Comparison of ENCODE assay signal across 21 cellular contexts in genomic region chr2:54512663-54513363, GRCh38. TPM values are rescaled to one million over a fixed set of nuclear protein-coding genes. Genes with fewer than 3 reads are reported as not detected.
A peak's percentile ranks its signal among the peaks of the same experiment; 100 is the strongest.
DNase-seq lines count a peak whose midpoint lies in the region; ATAC-seq and TF ChIP-seq lines count a peak whose summit lies in the region.
"Had no signal": no experiment of that assay in that cellular context is flagged by ENCODE, and none has a peak within 500 bp of the region (broad histone marks: within the 10 kb centered on the region; RNA-seq: fewer than 3 reads in every experiment).

No MANE protein-coding gene starts in this region.

- no peaks in the 10 kb centered on the region for H3F3A ChIP-seq in OCI-LY1 (ENCODE audit: insufficient read depth, low read length)

- H3K36me3 Mint-ChIP-seq in activated CD4-positive, alpha-beta T cell treated with anti-CD3 and anti-CD28 coated beads, Interleukin-2, amount 10 ng/mL, durations not matched to agents 24 days and 14 days (ENCODE audit: low read depth) = no peaks in the 10 kb centered on the region
- H3K36me3 Mint-ChIP-seq: CD8-positive, alpha-beta T cell; neural progenitor cell; stimulated activated naive B cell treated with anti-CD40 and anti-IgM and Interleukin-4, amounts not matched to agents 10 μg/mL and 1 μg/mL and 100 μg/mL, for 72 hours had no signal

- intact Hi-C loops in activated CD4-positive, alpha-beta T cell treated with anti-CD3 and anti-CD28 coated beads, Interleukin-2, amount 10 ng/mL, durations not matched to agents 24 days and 14 days (cut with micrococcal nuclease) = no loop called here

- H3K27me3 Mint-ChIP-seq in activated CD4-positive, alpha-beta T cell treated with anti-CD3 and anti-CD28 coated beads, Interleukin-2, amount 10 ng/mL, durations not matched to agents 24 days and 14 days = peaks cover 14% of the 10 kb centered on the region
- H3K27me3 Mint-ChIP-seq: stimulated activated naive B cell treated with anti-CD40 and anti-IgM and Interleukin-4, amounts not matched to agents 10 μg/mL and 1 μg/mL and 100 μg/mL, for 72 hours had no signal

- H3K4me2 ChIP-seq in BLaER1 (peak overlapping the region; percentile 18), OCI-LY1 (ENCODE audit: low read length) (0 out of 2 replicates have a peak overlapping the region, but pooled peaks have one; percentile 18)
- H3K4me2 ChIP-seq: neural progenitor cell had no signal

- no peaks in the 10 kb centered on the region for H3K79me2 ChIP-seq in OCI-LY1 (ENCODE audit: insufficient read depth, low read length)

- H3K36me3 ChIP-seq in BLaER1 (no peaks in the 10 kb centered on the region), OCI-LY1 (ENCODE audit: insufficient read depth, low read length) (no peaks in the 10 kb centered on the region), lung (ENCODE audit: control insufficient read depth in 2 of 2, insufficient read depth in 2 of 2, low read length in 2 of 2) (peaks cover 0 to 2% of the 10 kb centered on the region in 2 donors)
- H3K36me3 ChIP-seq: colonic mucosa, neural progenitor cell, tibial nerve had no signal

- H3K9ac ChIP-seq in BLaER1 = no peak overlapping the region
- no peak overlapping the region for H3K9ac ChIP-seq in OCI-LY1 (ENCODE audit: low read length)
- H3K9ac ChIP-seq: neural progenitor cell had no signal

- no peak overlapping the region for H3K27ac Mint-ChIP-seq in activated CD4-positive, alpha-beta T cell treated with anti-CD3 and anti-CD28 coated beads, Interleukin-2, amount 10 ng/mL, durations not matched to agents 24 days and 14 days
- H3K27ac Mint-ChIP-seq: activated naive CD4-positive, alpha-beta T cell treated with anti-CD3 and anti-CD28 coated beads for 36 hours; CD8-positive, alpha-beta T cell; neural progenitor cell; stimulated activated naive B cell treated with anti-CD40 and anti-IgM and Interleukin-4, amounts not matched to agents 10 μg/mL and 1 μg/mL and 100 μg/mL, for 72 hours had no signal

- H3K27ac ChIP-seq in BLaER1 (no peak overlapping the region), OCI-LY1 (ENCODE audit: low read depth, low read length, poor library complexity, severe bottlenecking) (no peak overlapping the region), lung (ENCODE audit: low read depth in 1 of 2, low read length in 1 of 2) (peak overlapping the region; percentile 5 to 33)
- H3K27ac ChIP-seq: colonic mucosa, neural progenitor cell had no signal

- H3K27me3 ChIP-seq in BLaER1 (no peaks in the 10 kb centered on the region), OCI-LY1 (ENCODE audit: insufficient read depth, low read length) (no peaks in the 10 kb centered on the region), lung (ENCODE audit: control insufficient read depth, insufficient read depth) (no peaks in the 10 kb centered on the region)
- H3K27me3 ChIP-seq: colonic mucosa, neural progenitor cell, tibial nerve had no signal

- H3K9me3 ChIP-seq in BLaER1 (peaks cover 12% of the 10 kb centered on the region), OCI-LY1 (ENCODE audit: low read length) (no peaks in the 10 kb centered on the region), lung (ENCODE audit: control insufficient read depth in 2 of 2, insufficient read depth in 1 of 2, low read length in 1 of 2) (no peaks in the 10 kb centered on the region)
- H3K9me3 ChIP-seq: colonic mucosa, tibial nerve had no signal

- WGBS in lung, 2 donors = 81 to 83% methylated on average over 4 of the region's 4 CpGs

- TF ChIP-seq CTCF in OCI-LY1 (IDR thresholded peaks at IDR 0.05; ENCODE audit: low read length) (no peak), lung (IDR thresholded peaks at IDR 0.05; ENCODE audit: control extremely low read depth, extremely low read depth) (no peak)

- H3K4me3 ChIP-seq in BLaER1 (no peak overlapping the region), OCI-LY1 (ENCODE audit: low read depth, low read length, poor library complexity, severe bottlenecking) (no peak overlapping the region), lung (no peak overlapping the region)
- H3K4me3 ChIP-seq: colonic mucosa, neural progenitor cell, tibial nerve had no signal

- H3K4me1 Mint-ChIP-seq in activated CD4-positive, alpha-beta T cell treated with anti-CD3 and anti-CD28 coated beads, Interleukin-2, amount 10 ng/mL, durations not matched to agents 24 days and 14 days = peaks cover 4% of the 10 kb centered on the region
- H3K4me1 Mint-ChIP-seq: stimulated activated naive B cell treated with anti-CD40 and anti-IgM and Interleukin-4, amounts not matched to agents 10 μg/mL and 1 μg/mL and 100 μg/mL, for 72 hours had no signal

- H3K4me3 Mint-ChIP-seq in activated CD4-positive, alpha-beta T cell treated with anti-CD3 and anti-CD28 coated beads, Interleukin-2, amount 10 ng/mL, durations not matched to agents 24 days and 14 days = no peak overlapping the region
- H3K4me3 Mint-ChIP-seq: activated naive CD4-positive, alpha-beta T cell treated with anti-CD3 and anti-CD28 coated beads for 36 hours; CD8-positive, alpha-beta T cell; neural progenitor cell; stimulated activated naive B cell treated with anti-CD40 and anti-IgM and Interleukin-4, amounts not matched to agents 10 μg/mL and 1 μg/mL and 100 μg/mL, for 72 hours had no signal

- no peaks in the 10 kb centered on the region for H3K9me3 Mint-ChIP-seq in activated CD4-positive, alpha-beta T cell treated with anti-CD3 and anti-CD28 coated beads, Interleukin-2, amount 10 ng/mL, durations not matched to agents 24 days and 14 days
- H3K9me3 Mint-ChIP-seq: activated naive CD4-positive, alpha-beta T cell treated with anti-CD3 and anti-CD28 coated beads for 36 hours; CD8-positive, alpha-beta T cell; neural progenitor cell; stimulated activated naive B cell treated with anti-CD40 and anti-IgM and Interleukin-4, amounts not matched to agents 10 μg/mL and 1 μg/mL and 100 μg/mL, for 72 hours had no signal

- 0 out of 2 replicates have a peak overlapping the region, but pooled peaks have one; percentile 23 for H2AFZ ChIP-seq in OCI-LY1 (ENCODE audit: low read length)
- H2AFZ ChIP-seq: neural progenitor cell had no signal

- no peaks in the 10 kb centered on the region for H3K9me2 ChIP-seq in OCI-LY1 (ENCODE audit: low read depth, low read length)

- H3K4me1 ChIP-seq in BLaER1 (peaks cover 6% of the 10 kb centered on the region; the same call in 1 of the 2 replicates), OCI-LY1 (ENCODE audit: insufficient read depth, low read length, severe bottlenecking) (peaks cover 9% of the 10 kb centered on the region), lung (ENCODE audit: control insufficient read depth in 2 of 2, insufficient read depth in 2 of 2, low read length in 2 of 2) (peaks cover 11 to 56% of the 10 kb centered on the region in 2 donors)
- H3K4me1 ChIP-seq: colonic mucosa had no signal

- ATAC-seq in GM21423 (IDR thresholded peaks at IDR 0.05; ENCODE audit: unreplicated experiment) (peak; percentile 44), lung (ENCODE audit: insufficient read depth, low FRiP score) (no peak)
- ATAC-seq: CD8-positive, alpha-beta T cell; stimulated activated naive B cell treated with anti-CD40 and anti-IgM and Interleukin-4, amounts not matched to agents 10 μg/mL and 1 μg/mL and 100 μg/mL, for 72 hours had no signal

- DNase-seq in lung (ENCODE audit: low spot score) = no peak
- no peak for DNase-seq in HCEC 1CT
- no peak for DNase-seq in SKM-1 (lab: John Stamatoyannopoulos, UW; ENCODE audit: unreplicated experiment)
- no peak for DNase-seq in inferior parietal cortex (ENCODE audit: extremely low spot score)
- no peak for DNase-seq in activated CD4-positive, alpha-beta T cell treated with anti-CD3 and anti-CD28 coated beads, Interleukin-2, amount 10 ng/mL, durations not matched to agents 24 days and 14 days
- DNase-seq: activated CD4-positive, alpha-beta T cell treated with anti-CD3 and anti-CD28 coated beads, Interleukin-2, amount 50 U/mL, for 48 hours; activated naive CD4-positive, alpha-beta T cell treated with anti-CD3 and anti-CD28 coated beads for 36 hours; activated T-cell treated with anti-CD3 and anti-CD28 coated beads, Interleukin-2, amount 50 U/mL, for 1 hour; CD8-positive, alpha-beta T cell; colonic mucosa; DMS79; islet precursor cell; Kasumi-1; NCI-H1436 treated with DMSO at 0.1 percent for 48 hours; SIG-M5; stimulated activated naive B cell treated with anti-CD40 and anti-IgM and Interleukin-4, amounts not matched to agents 10 μg/mL and 1 μg/mL and 100 μg/mL, for 72 hours had no signal

- no peaks in the 10 kb centered on the region for H4K20me1 ChIP-seq in BLaER1
- no peaks in the 10 kb centered on the region for H4K20me1 ChIP-seq in OCI-LY1 (ENCODE audit: insufficient read depth, low read length)

RNA-seq across cellular contexts. Expression of gene SPTBN1, which starts 56.7 kb away (rescaled TPM):
- 100 to 1,000 TPM; 431 to 715 TPM for total RNA-seq in lung
- polyA plus RNA-seq in lung = 100 to 1,000 TPM in 1 of 2 donors, 10 to 100 TPM in 1; 89.4 to 120 TPM
- 52.6 and 53.8 TPM in 2 replicates for total RNA-seq in activated CD4-positive, alpha-beta T cell treated with anti-CD3 and anti-CD28 coated beads, Interleukin-2, amount 10 ng/mL, durations not matched to agents 24 days and 14 days

Comparison
In these comparisons a context has a peak if more than half of its experiments do, and no peak if none do; other contexts are left out.
1. H3K27ac ChIP-seq: peak in lung (2 of 2); none in BLaER1 (single experiment) and OCI-LY1 (single experiment).